Comparison of ENCODE assay signal across 1 cellular context in genomic region chr21:32599146-32599925, GRCh38.
TF ChIP-seq lines count a peak whose summit lies in the region.

No MANE protein-coding gene starts in this region.

TF ChIP-seq in HepG2, 621 proteins besides CTCF, POLR2A, EP300 and RAD21 (continued from another document):
- TF ChIP-seq ZNF142 (CRISPR knock-in tag; IDR thresholded peaks at IDR 0.05), result no peak
- TF ChIP-seq FUBP1 (CRISPR knock-in tag; IDR thresholded peaks at IDR 0.05; ENCODE audit: borderline replicate concordance), result no peak
- TF ChIP-seq PHB2 (IDR thresholded peaks at IDR 0.05; ENCODE audit: partially characterized antibody), result no peak
- peak; percentile 90 for TF ChIP-seq FOSL2 (CRISPR knock-in tag; IDR thresholded peaks at IDR 0.05)
- TF ChIP-seq ZBTB33 (CRISPR knock-in tag; IDR thresholded peaks at IDR 0.05), result peak; percentile 60; the same call in 1 of the 2 replicates
- TF ChIP-seq HNRNPL (IDR thresholded peaks at IDR 0.05; ENCODE audit: low read depth, low read length), result 0 out of 2 replicates have a peak, but pooled peaks have one; percentile 34
- peak; percentile 45 for TF ChIP-seq ZNF687 (CRISPR knock-in tag; IDR thresholded peaks at IDR 0.05)
- TF ChIP-seq KDM2A (CRISPR knock-in tag; IDR thresholded peaks at IDR 0.05; ENCODE audit: borderline replicate concordance, low read depth), result 0 out of 2 replicates have a peak, but pooled peaks have one; percentile 16
- TF ChIP-seq KDM1A (CRISPR knock-in tag; IDR thresholded peaks at IDR 0.05), result no peak
- TF ChIP-seq ZNF253 (CRISPR knock-in tag; IDR thresholded peaks at IDR 0.05; ENCODE audit: borderline replicate concordance), result no peak
- peak; percentile 90 for TF ChIP-seq HIC2 (CRISPR knock-in tag; IDR thresholded peaks at IDR 0.05; ENCODE audit: low read depth)
- TF ChIP-seq JARID2 (CRISPR knock-in tag; IDR thresholded peaks at IDR 0.05; ENCODE audit: insufficient replicate concordance), result no peak
- TF ChIP-seq TFDP1 (CRISPR knock-in tag; IDR thresholded peaks at IDR 0.05; ENCODE audit: borderline replicate concordance), result no peak
- TF ChIP-seq GATAD2A (CRISPR knock-in tag; IDR thresholded peaks at IDR 0.05), result peak; percentile 29
- no peak for TF ChIP-seq ELK4 (CRISPR knock-in tag; IDR thresholded peaks at IDR 0.05; ENCODE audit: borderline replicate concordance)
- no peak for TF ChIP-seq ARNT (IDR thresholded peaks at IDR 0.05)
- TF ChIP-seq FOXO1 (CRISPR knock-in tag; IDR thresholded peaks at IDR 0.05), result peak; percentile 16; the same call in 1 of the 2 replicates
- no peak for TF ChIP-seq TERF1 (CRISPR knock-in tag; IDR thresholded peaks at IDR 0.05)
- peak; percentile 55 for TF ChIP-seq RBM22 (optimal IDR thresholded peaks at IDR 0.05; ENCODE audit: low read length)
- TF ChIP-seq CEBPZ (IDR thresholded peaks at IDR 0.05; ENCODE audit: low read length), result no peak
- TF ChIP-seq MTERF4 (CRISPR knock-in tag; IDR thresholded peaks at IDR 0.05), result no peak
- TF ChIP-seq RARA (CRISPR knock-in tag; IDR thresholded peaks at IDR 0.05), result peak; percentile 45; the same call in 1 of the 2 replicates
- no peak for TF ChIP-seq POLR2AphosphoS5 (IDR thresholded peaks at IDR 0.05; ENCODE audit: low read depth, low read length)
- no peak for TF ChIP-seq ZFP36 (IDR thresholded peaks at IDR 0.05; ENCODE audit: borderline replicate concordance, low read depth, low read length, partially characterized antibody)
- TF ChIP-seq CEBPG (CRISPR knock-in tag; IDR thresholded peaks at IDR 0.05), result no peak
